In the genomic region with DNA sequence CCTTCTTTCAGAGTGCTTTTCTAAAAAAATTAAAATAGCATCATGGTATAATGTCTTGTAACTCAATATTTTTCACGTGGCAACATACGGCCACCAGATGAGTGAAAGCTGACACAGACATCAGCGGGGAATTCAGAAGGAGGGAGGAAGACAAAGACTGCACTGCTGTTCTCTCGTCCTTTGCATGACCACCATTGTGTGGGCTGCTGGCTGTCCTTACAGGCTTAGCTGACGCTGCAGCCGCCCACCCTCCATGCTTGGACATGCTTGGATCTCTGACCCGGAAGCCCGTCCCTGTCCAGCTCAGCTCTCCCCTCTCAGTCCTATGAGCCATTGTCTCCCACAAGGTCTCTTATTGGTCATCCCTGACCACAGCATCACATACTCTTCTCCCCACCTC, we compare ENCODE assay signal across 19 cellular contexts.
"Had no signal": no experiment of that assay in that cellular context is flagged by ENCODE, and none has a peak within 500 bp of the region (broad histone marks: within the 10 kb centered on the region; RNA-seq: fewer than 3 reads in every experiment).

No MANE protein-coding gene starts in this region.

- H3K27ac ChIP-seq: coronary artery, esophagus squamous epithelium, foreskin keratinocyte, heart left ventricle, prostate gland, right lobe of liver, spleen, thoracic aorta had no signal

- H3K4me3 ChIP-seq: coronary artery, esophagus squamous epithelium, heart left ventricle, prostate gland, right lobe of liver, spleen, thoracic aorta had no signal

- H3K9me3 Mint-ChIP-seq: activated CD4-positive, alpha-beta T cell treated with anti-CD3 and anti-CD28 coated beads, Interleukin-2, amount 10 ng/mL, durations not matched to agents 24 days and 14 days; immature natural killer cell had no signal

- H3K4me1 ChIP-seq: esophagus squamous epithelium, foreskin keratinocyte, prostate gland, right lobe of liver, spleen had no signal

- ATAC-seq: activated CD8-positive, alpha-beta T cell treated with anti-CD3 and anti-CD28 coated beads, Interleukin-2, amount 10 ng/mL, durations not matched to agents 7 days and 5 days; foreskin keratinocyte; right lobe of liver had no signal

- H3K36me3 Mint-ChIP-seq: immature natural killer cell had no signal

- H3K9me3 ChIP-seq: prostate gland, right lobe of liver had no signal

- H3K27me3 ChIP-seq: esophagus squamous epithelium, right lobe of liver, spleen had no signal

- H3K27ac Mint-ChIP-seq: activated B cell treated with CpG ODN at 0.5 μM for 24 hours; activated CD4-positive, alpha-beta T cell treated with anti-CD3 and anti-CD28 coated beads, Interleukin-2, amount 10 ng/mL, durations not matched to agents 24 days and 14 days; activated CD8-positive, alpha-beta T cell treated with anti-CD3 and anti-CD28 coated beads, Interleukin-2, amount 10 ng/mL, durations not matched to agents 7 days and 5 days; activated naive CD8-positive, alpha-beta T cell; immature natural killer cell had no signal

- H3K36me3 ChIP-seq: esophagus squamous epithelium, heart left ventricle, prostate gland, right lobe of liver, spleen, thoracic aorta had no signal

- H3K4me1 Mint-ChIP-seq: activated B cell treated with CpG ODN at 0.5 μM for 24 hours; activated CD4-positive, alpha-beta T cell treated with anti-CD3 and anti-CD28 coated beads, Interleukin-2, amount 10 ng/mL, durations not matched to agents 24 days and 14 days; immature natural killer cell had no signal

- H3K4me3 Mint-ChIP-seq: activated B cell treated with CpG ODN at 0.5 μM for 24 hours; activated CD4-positive, alpha-beta T cell treated with anti-CD3 and anti-CD28 coated beads, Interleukin-2, amount 10 ng/mL, durations not matched to agents 24 days and 14 days; activated CD8-positive, alpha-beta T cell treated with anti-CD3 and anti-CD28 coated beads, Interleukin-2, amount 10 ng/mL, durations not matched to agents 7 days and 5 days; activated naive CD8-positive, alpha-beta T cell; immature natural killer cell had no signal

- DNase-seq: activated B cell treated with CpG ODN at 0.5 μM for 24 hours; activated CD4-positive, alpha-beta T cell treated with anti-CD3 and anti-CD28 coated beads, Interleukin-2, amount 10 ng/mL, durations not matched to agents 24 days and 14 days; activated CD8-positive, alpha-beta memory T cell treated with anti-CD3 and anti-CD28 coated beads, Interleukin-2, amount 50 U/mL, for 4 hours; activated CD8-positive, alpha-beta T cell treated with anti-CD3 and anti-CD28 coated beads, Interleukin-2, amount 10 ng/mL, durations not matched to agents 7 days and 5 days; activated gamma-delta T cell treated with Interleukin-2 at 50 U/mL for 16 hours; activated T-cell treated with anti-CD3 and anti-CD28 coated beads, Interleukin-2, amount 50 U/mL, for 48 hours; amniotic stem cell; central memory CD4-positive, alpha-beta T cell; effector CD4-positive, alpha-beta T cell; esophagus squamous epithelium; foreskin keratinocyte; heart left ventricle; immature natural killer cell; right lobe of liver; spleen had no signal

- H3K27me3 Mint-ChIP-seq: activated CD4-positive, alpha-beta T cell treated with anti-CD3 and anti-CD28 coated beads, Interleukin-2, amount 10 ng/mL, durations not matched to agents 24 days and 14 days had no signal
